12 cellular contexts compared by ENCODE assay signal in genomic region chr5:166624573-166624972, GRCh38.
"Had no signal": no experiment of that assay in that cellular context is flagged by ENCODE, and none has a peak within 500 bp of the region (broad histone marks: within the 10 kb centered on the region; RNA-seq: fewer than 3 reads in every experiment).

No MANE protein-coding gene starts in this region.

- ATAC-seq: activated CD4-positive, CD25-positive, alpha-beta regulatory T cell treated with anti-CD3 and anti-CD28 coated beads, Interleukin-2, amount 50 U/mL, for 24 hours; heart left ventricle had no signal

- H3K27ac ChIP-seq: colonic mucosa, heart left ventricle, stomach, thoracic aorta had no signal

- H3K9me3 ChIP-seq: colonic mucosa, thoracic aorta had no signal

- DNase-seq: activated CD4-positive, alpha-beta T cell treated with anti-CD3 and anti-CD28 coated beads, Interleukin-2, amount 50 U/mL, for 48 hours; activated naive CD8-positive, alpha-beta T cell treated with anti-CD3 and anti-CD28 coated beads, Interleukin-2, amount 10 ng/mL, durations not matched to agents 7 days and 5 days; activated T-cell treated with anti-CD3 and anti-CD28 coated beads, Interleukin-2, amount 50 U/mL, for 48 hours; aorta; colonic mucosa; heart left ventricle; stimulated activated CD4-positive, alpha-beta T cell treated with anti-CD3 and anti-CD28 coated beads, Interleukin-15, amount 100 ng/mL, for 24 hours; stimulated activated CD4-positive, alpha-beta T cell treated with anti-CD3 and anti-CD28 coated beads, Interleukin-4, amount 100 ng/mL, for 4 hours; stomach had no signal

- H3K36me3 ChIP-seq: colonic mucosa, heart left ventricle, stomach, thoracic aorta had no signal

- H3K27me3 ChIP-seq: colonic mucosa, heart left ventricle, stomach had no signal

- H3K4me3 ChIP-seq: colonic mucosa, heart left ventricle, lung, stomach, thoracic aorta had no signal

- H3K4me1 ChIP-seq: colonic mucosa, heart left ventricle, stomach had no signal
